Comparison of ENCODE assay signal across 9 cellular contexts in the genomic region with DNA sequence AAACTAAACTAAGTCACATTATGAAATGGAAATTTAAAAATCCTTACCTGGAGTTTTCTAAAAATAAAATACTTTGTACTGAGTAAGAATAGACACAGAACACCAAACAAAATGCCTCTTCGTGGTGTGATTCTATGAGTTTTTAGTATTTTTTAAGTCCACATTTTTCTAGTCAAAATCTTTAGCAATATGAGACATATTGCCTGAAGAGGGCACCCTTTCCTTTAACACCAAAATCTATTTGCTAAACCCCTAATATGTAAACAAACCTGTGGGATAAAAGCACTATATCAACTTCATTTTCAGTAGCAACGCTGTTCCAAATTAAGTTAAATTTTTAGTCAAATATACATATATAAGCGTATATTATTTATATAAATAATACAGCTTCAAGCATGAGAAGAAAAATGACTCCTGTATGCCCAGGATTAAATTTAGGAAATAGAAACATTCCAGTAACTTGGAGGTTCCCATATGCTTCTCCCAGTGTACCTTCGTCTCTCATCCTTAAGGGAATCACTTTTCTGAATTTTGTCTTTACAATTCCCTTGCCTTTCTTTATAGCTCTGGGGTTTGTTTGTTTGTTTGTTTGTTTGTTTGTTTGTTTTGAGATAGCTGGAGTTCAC. TPM values are rescaled to one million over a fixed set of nuclear protein-coding genes. Genes with fewer than 3 reads are reported as not detected.
DNase-seq lines count a peak whose midpoint lies in the region; ATAC-seq and TF ChIP-seq lines count a peak whose summit lies in the region.
"Had no signal": no experiment of that assay in that cellular context is flagged by ENCODE, and none has a peak within 500 bp of the region (broad histone marks: within the 10 kb centered on the region; RNA-seq: fewer than 3 reads in every experiment).

No MANE protein-coding gene starts in this region.

- H3K4me1 ChIP-seq in adipocyte (ENCODE audit: control insufficient read depth, insufficient read depth, low read length): no peaks in the 10 kb centered on the region
- H3K4me1 ChIP-seq in upper lobe of right lung: no peaks in the 10 kb centered on the region

- no peaks in the 10 kb centered on the region for H3K36me3 Mint-ChIP-seq in immature natural killer cell

- peaks cover 2 to 4% (median 3%) of the 10 kb centered on the region in 3 donors for H3K27me3 Mint-ChIP-seq in immature natural killer cell (ENCODE audit: low read depth in 3 of 3)

- H3K27me3 ChIP-seq in adipocyte (replicated peaks; ENCODE audit: control insufficient read depth, insufficient read depth, low read length) (peaks cover 14% of the 10 kb centered on the region), upper lobe of right lung (no peaks in the 10 kb centered on the region)
- H3K27me3 ChIP-seq: BLaER1 treated with 17β-estradiol and CSF1 and Interleukin-3, amounts not matched to agents 10 nM and 100 nM had no signal

- H3K4me3 ChIP-seq in adipocyte (ENCODE audit: low read length) (no peak overlapping the region), upper lobe of right lung (no peak overlapping the region)
- H3K4me3 ChIP-seq: BLaER1 treated with 17β-estradiol and CSF1 and Interleukin-3, amounts not matched to agents 10 nM and 100 nM had no signal

- peak; percentile 55 for DNase-seq in NCI-H1105 treated with DMSO at 0.1 percent for 48 hours (lab: John Stamatoyannopoulos, UW)
- DNase-seq in NCI-H1105 (lab: John Stamatoyannopoulos, UW): no peak
- peak; percentile 71 for DNase-seq in NCI-H1694 treated with DMSO at 0.1 percent for 48 hours (lab: John Stamatoyannopoulos, UW)
- peak; percentile 82 for DNase-seq in adipocyte (ENCODE audit: low read depth)
- peak; percentile 45 to 54 (median 52) for DNase-seq in immature natural killer cell
- no peak for DNase-seq in upper lobe of right lung

- H3K4me1 Mint-ChIP-seq in immature natural killer cell: no peaks in the 10 kb centered on the region

- ATAC-seq in upper lobe of right lung (peak; percentile 48), GM21390 (IDR thresholded peaks at IDR 0.05; ENCODE audit: unreplicated experiment) (no peak), GM21515 (IDR thresholded peaks at IDR 0.05; ENCODE audit: unreplicated experiment) (no peak)

- no peak overlapping the region for H3K9ac ChIP-seq in adipocyte (ENCODE audit: low read length)
- H3K9ac ChIP-seq: BLaER1 treated with 17β-estradiol and CSF1 and Interleukin-3, amounts not matched to agents 10 nM and 100 nM had no signal

- TF ChIP-seq CTCF in upper lobe of right lung (IDR thresholded peaks at IDR 0.05): peak; percentile 61

- no peaks in the 10 kb centered on the region for H3K36me3 ChIP-seq in adipocyte (ENCODE audit: control insufficient read depth, insufficient read depth, low read length, severe bottlenecking)
- no peaks in the 10 kb centered on the region for H3K36me3 ChIP-seq in upper lobe of right lung
- H3K36me3 ChIP-seq: BLaER1 treated with 17β-estradiol and CSF1 and Interleukin-3, amounts not matched to agents 10 nM and 100 nM had no signal

- no peak overlapping the region for H3K4me3 Mint-ChIP-seq in immature natural killer cell

- H3K27ac ChIP-seq in upper lobe of right lung: no peak overlapping the region
- H3K27ac ChIP-seq: BLaER1 treated with 17β-estradiol and CSF1 and Interleukin-3, amounts not matched to agents 10 nM and 100 nM had no signal

- H3K27ac Mint-ChIP-seq in immature natural killer cell: no peak overlapping the region

- H3K9me3 Mint-ChIP-seq in immature natural killer cell: no peaks in the 10 kb centered on the region

- H3K9me3 ChIP-seq in adipocyte (ENCODE audit: control insufficient read depth, low read length) (no peaks in the 10 kb centered on the region), upper lobe of right lung (no peaks in the 10 kb centered on the region)
- H3K9me3 ChIP-seq: BLaER1 treated with 17β-estradiol and CSF1 and Interleukin-3, amounts not matched to agents 10 nM and 100 nM had no signal

- intact Hi-C loops in upper lobe of right lung (cut with DNase I): loop anchor here (5.0 kb wide), 1 partner anchor 229 kb away; no protein-coding TSS in a partner anchor

RNA-seq across cellular contexts. Expression of gene PGM2, which starts 23.0 kb away (rescaled TPM):
- polyA plus RNA-seq in immature natural killer cell: 10 to 100 TPM; 26.6 to 31.0 (median 30.1) TPM
- total RNA-seq in upper lobe of right lung: 25.0 TPM

Comparison
In these comparisons a context has a peak if more than half of its experiments do, and no peak if none do; other contexts are left out.
1. DNase-seq: peak in NCI-H1105 treated with DMSO at 0.1 percent for 48 hours (single experiment), NCI-H1694 treated with DMSO at 0.1 percent for 48 hours (single experiment), adipocyte (single experiment) and immature natural killer cell (3 of 3); none in NCI-H1105 (single experiment) and upper lobe of right lung (single experiment).